9 cellular contexts compared by ENCODE assay signal in the genomic region with DNA sequence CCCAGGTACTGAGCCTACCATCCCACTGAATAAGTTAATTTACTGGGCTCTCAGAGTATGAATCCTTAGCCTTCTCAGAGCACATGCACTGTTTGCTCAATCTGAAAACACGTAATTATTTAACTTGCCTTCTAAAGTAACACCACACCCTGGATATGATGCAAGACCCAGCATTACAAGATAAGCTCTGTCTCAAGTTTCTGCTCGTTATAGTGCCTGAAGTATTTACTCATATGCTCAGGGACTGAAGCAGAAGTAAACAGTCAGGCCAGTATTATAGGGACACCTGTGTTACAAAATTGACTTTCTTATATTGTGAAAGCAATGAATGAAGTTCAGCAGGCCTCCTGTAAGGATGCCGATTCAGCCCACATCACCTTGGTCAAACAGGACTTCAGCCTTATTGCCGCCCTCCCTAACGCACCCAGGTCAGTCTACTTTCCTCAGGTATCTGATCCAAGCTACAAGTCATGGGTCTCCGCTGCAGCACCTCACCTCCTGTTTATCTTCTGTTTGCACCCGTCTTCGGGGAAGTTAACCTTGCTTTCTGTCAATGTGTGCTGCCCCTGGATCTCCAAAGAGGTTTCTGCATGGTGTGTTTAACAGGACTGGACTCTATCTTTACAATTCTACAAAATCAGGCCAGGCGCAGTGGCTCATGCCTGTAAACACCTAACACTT. TPM values are rescaled to one million over a fixed set of nuclear protein-coding genes. Genes with fewer than 3 reads are reported as not detected.
DNase-seq lines count a peak whose midpoint lies in the region; ATAC-seq and TF ChIP-seq lines count a peak whose summit lies in the region.
"Had no signal": no experiment of that assay in that cellular context is flagged by ENCODE, and none has a peak within 500 bp of the region (broad histone marks: within the 10 kb centered on the region; RNA-seq: fewer than 3 reads in every experiment).

No MANE protein-coding gene starts in this region.

- H3K9me3 ChIP-seq in RWPE2 (ENCODE audit: severe bottlenecking) (no peaks in the 10 kb centered on the region), right cardiac atrium (ENCODE audit: control insufficient read depth, low read length) (no peaks in the 10 kb centered on the region), neural progenitor cell (ENCODE audit: low read depth) (no peaks in the 10 kb centered on the region)

- peak; percentile 11 for DNase-seq in HS-27A (ENCODE audit: low read depth)
- no peak for DNase-seq in RWPE2 (ENCODE audit: low spot score)
- DNase-seq in right cardiac atrium, result no peak
- no peak for DNase-seq in neural progenitor cell (ENCODE audit: low spot score)
- no peak for DNase-seq in GDM1 (lab: John Stamatoyannopoulos, UW)
- DNase-seq in stimulated activated naive B cell treated with anti-CD40 and anti-IgM and Interleukin-4, amounts not matched to agents 10 μg/mL and 1 μg/mL and 100 μg/mL, for 72 hours, result no peak
- no peak for DNase-seq in activated naive CD4-positive, alpha-beta T cell treated with anti-CD3 and anti-CD28 coated beads, Interleukin-2, amount 50 U/mL, for 72 hours (ENCODE audit: low spot score in 2 of 2)
- DNase-seq: activated CD4-positive, CD25-positive, alpha-beta regulatory T cell had no signal

- no peak overlapping the region for H3K9ac ChIP-seq in neural progenitor cell

- H3K79me2 ChIP-seq in neural progenitor cell (ENCODE audit: low read depth), result no peaks in the 10 kb centered on the region

- H3K27me3 Mint-ChIP-seq in neural progenitor cell (ENCODE audit: insufficient read depth, low read depth), result peaks cover 4% of the 10 kb centered on the region
- H3K27me3 Mint-ChIP-seq in stimulated activated naive B cell treated with anti-CD40 and anti-IgM and Interleukin-4, amounts not matched to agents 10 μg/mL and 1 μg/mL and 100 μg/mL, for 72 hours, result no peaks in the 10 kb centered on the region

- ATAC-seq in RWPE2 (ENCODE audit: low read depth), result peak; percentile 97
- peak; percentile 94 to 96 for ATAC-seq in right cardiac atrium
- ATAC-seq in stimulated activated naive B cell treated with anti-CD40 and anti-IgM and Interleukin-4, amounts not matched to agents 10 μg/mL and 1 μg/mL and 100 μg/mL, for 72 hours (replicated peaks), result no peak
- no peak for ATAC-seq in activated naive CD4-positive, alpha-beta T cell treated with anti-CD3 and anti-CD28 coated beads, Interleukin-2, amount 50 U/mL, for 72 hours

- intact Hi-C loops in right cardiac atrium (cut with DNase I), result no loop called here

- no peak overlapping the region for H3K27ac Mint-ChIP-seq in neural progenitor cell
- H3K27ac Mint-ChIP-seq in stimulated activated naive B cell treated with anti-CD40 and anti-IgM and Interleukin-4, amounts not matched to agents 10 μg/mL and 1 μg/mL and 100 μg/mL, for 72 hours, result no peak overlapping the region
- H3K27ac Mint-ChIP-seq in activated naive CD4-positive, alpha-beta T cell treated with anti-CD3 and anti-CD28 coated beads, Interleukin-2, amount 50 U/mL, for 72 hours, result no peak overlapping the region

- no peak overlapping the region for H3K4me3 ChIP-seq in RWPE2 (ENCODE audit: severe bottlenecking)
- no peak overlapping the region for H3K4me3 ChIP-seq in right cardiac atrium (ENCODE audit: low read length)
- no peak overlapping the region for H3K4me3 ChIP-seq in neural progenitor cell

- H2AFZ ChIP-seq in neural progenitor cell (replicated peaks), result no peak overlapping the region

- H3K27me3 ChIP-seq in RWPE2 (ENCODE audit: insufficient read depth, poor library complexity, severe bottlenecking) (no peaks in the 10 kb centered on the region), right cardiac atrium (ENCODE audit: control insufficient read depth, insufficient read depth) (no peaks in the 10 kb centered on the region), neural progenitor cell (no peaks in the 10 kb centered on the region)

- 79% methylated on average over 9 of the region's 9 CpGs for WGBS in right cardiac atrium

- no peaks in the 10 kb centered on the region for H4K20me1 ChIP-seq in neural progenitor cell (ENCODE audit: low read depth)

- H3K27ac ChIP-seq in 22Rv1 (peak overlapping the region; percentile 100), RWPE2 (ENCODE audit: poor library complexity, severe bottlenecking) (peak overlapping the region; percentile 41), right cardiac atrium (ENCODE audit: low read length) (no peak overlapping the region), neural progenitor cell (no peak overlapping the region)

- H3K36me3 Mint-ChIP-seq in neural progenitor cell, result peaks cover 6% of the 10 kb centered on the region
- no peaks in the 10 kb centered on the region for H3K36me3 Mint-ChIP-seq in stimulated activated naive B cell treated with anti-CD40 and anti-IgM and Interleukin-4, amounts not matched to agents 10 μg/mL and 1 μg/mL and 100 μg/mL, for 72 hours
- H3K36me3 Mint-ChIP-seq in activated naive CD4-positive, alpha-beta T cell treated with anti-CD3 and anti-CD28 coated beads, Interleukin-2, amount 50 U/mL, for 72 hours, result no peaks in the 10 kb centered on the region

- peaks cover 2% of the 10 kb centered on the region for H3K4me1 Mint-ChIP-seq in neural progenitor cell
- peaks cover 5 to 7% of the 10 kb centered on the region in 2 donors for H3K4me1 Mint-ChIP-seq in stimulated activated naive B cell treated with anti-CD40 and anti-IgM and Interleukin-4, amounts not matched to agents 10 μg/mL and 1 μg/mL and 100 μg/mL, for 72 hours

- H3K9me3 Mint-ChIP-seq in neural progenitor cell, result peaks cover 2% of the 10 kb centered on the region
- no peaks in the 10 kb centered on the region for H3K9me3 Mint-ChIP-seq in stimulated activated naive B cell treated with anti-CD40 and anti-IgM and Interleukin-4, amounts not matched to agents 10 μg/mL and 1 μg/mL and 100 μg/mL, for 72 hours
- H3K9me3 Mint-ChIP-seq in activated naive CD4-positive, alpha-beta T cell treated with anti-CD3 and anti-CD28 coated beads, Interleukin-2, amount 50 U/mL, for 72 hours, result peaks cover 0 to 4% of the 10 kb centered on the region in 2 donors

- H3K4me1 ChIP-seq in RWPE2 (ENCODE audit: insufficient read depth, poor library complexity, severe bottlenecking) (peaks cover 23% of the 10 kb centered on the region), right cardiac atrium (ENCODE audit: control insufficient read depth, insufficient read depth, low read length) (no peaks in the 10 kb centered on the region), neural progenitor cell (no peaks in the 10 kb centered on the region)

- peaks cover 6% of the 10 kb centered on the region for H3F3A ChIP-seq in neural progenitor cell (ENCODE audit: low read depth)

- H3K36me3 ChIP-seq in RWPE2 (ENCODE audit: low read depth) (no peaks in the 10 kb centered on the region), neural progenitor cell (no peaks in the 10 kb centered on the region)

- TF ChIP-seq CTCF in 22Rv1 (IDR thresholded peaks at IDR 0.05) (no peak), RWPE2 (IDR thresholded peaks at IDR 0.05; ENCODE audit: poor library complexity, severe bottlenecking) (no peak), neural progenitor cell (IDR thresholded peaks at IDR 0.05) (no peak)

- no peak overlapping the region for H3K4me3 Mint-ChIP-seq in neural progenitor cell
- no peak overlapping the region for H3K4me3 Mint-ChIP-seq in stimulated activated naive B cell treated with anti-CD40 and anti-IgM and Interleukin-4, amounts not matched to agents 10 μg/mL and 1 μg/mL and 100 μg/mL, for 72 hours

- H3K4me2 ChIP-seq in neural progenitor cell, result no peak overlapping the region

RNA-seq across cellular contexts. Expression of gene KLF3, which starts 42.9 kb away (rescaled TPM):
- total RNA-seq in right cardiac atrium, result 10 to 100 TPM; 22.2 to 29.3 (median 25.4) TPM
- polyA plus RNA-seq in right cardiac atrium, result 10.6 TPM
- 22.8 and 24.8 TPM in 2 replicates for total RNA-seq in neural progenitor cell (ENCODE audit: low replicate concordance)
- 10 to 100 TPM in 1 of 2 donors, 1 to 10 TPM in 1; 6.9 to 10.1 TPM for total RNA-seq in activated naive CD4-positive, alpha-beta T cell treated with anti-CD3 and anti-CD28 coated beads, Interleukin-2, amount 50 U/mL, for 72 hours

Comparison
In these comparisons a context has a peak if more than half of its experiments do, and no peak if none do; other contexts are left out.
1. H3K27ac ChIP-seq: peak in 22Rv1 (single experiment) and RWPE2 (single experiment); none in right cardiac atrium (single experiment) and neural progenitor cell (single experiment).
2. ATAC-seq: peak in RWPE2 (single experiment) and right cardiac atrium (2 of 2); none in stimulated activated naive B cell treated with anti-CD40 and anti-IgM and Interleukin-4, amounts not matched to agents 10 μg/mL and 1 μg/mL and 100 μg/mL, for 72 hours (0 of 2) and activated naive CD4-positive, alpha-beta T cell treated with anti-CD3 and anti-CD28 coated beads, Interleukin-2, amount 50 U/mL, for 72 hours (0 of 2).